Comparison of ENCODE assay signal across 14 cellular contexts in genomic region chr7:37150180-37150579, GRCh38.
A peak's percentile ranks its signal among the peaks of the same experiment; 100 is the strongest.
DNase-seq lines count a peak whose midpoint lies in the region; ATAC-seq and TF ChIP-seq lines count a peak whose summit lies in the region.
"Had no signal": no experiment of that assay in that cellular context is flagged by ENCODE, and none has a peak within 500 bp of the region (broad histone marks: within the 10 kb centered on the region; RNA-seq: fewer than 3 reads in every experiment).

No MANE protein-coding gene starts in this region.

- no peaks in the 10 kb centered on the region for H3K36me3 Mint-ChIP-seq in nephron (ENCODE audit: low read depth)

- H3K27ac Mint-ChIP-seq in nephron = peak overlapping the region in 2 of 3 experiments; percentile 10 to 32
- H3K27ac Mint-ChIP-seq: H9 had no signal

- no peak for ATAC-seq in HG02588 (IDR thresholded peaks at IDR 0.05; ENCODE audit: unreplicated experiment)

- peaks cover 9% of the 10 kb centered on the region for H3K9me3 Mint-ChIP-seq in nephron

- H3K4me3 Mint-ChIP-seq in nephron = no peak overlapping the region
- H3K4me3 Mint-ChIP-seq: H9 had no signal

- H3K4me1 Mint-ChIP-seq in nephron = peaks cover 8% of the 10 kb centered on the region

- H2AFZ ChIP-seq in OCI-LY3 (ENCODE audit: low read depth, low read length) = no peak overlapping the region
- H2AFZ ChIP-seq: PC-9 had no signal

- TF ChIP-seq CTCF in OCI-LY3 (IDR thresholded peaks at IDR 0.05; ENCODE audit: low read depth, low read length) (no peak), nephron (IDR thresholded peaks at IDR 0.05; ENCODE audit: unreplicated experiment in 3 of 3) (no peak)

- H3K9me3 ChIP-seq in OCI-LY3 (ENCODE audit: insufficient read depth, low read length) = no peaks in the 10 kb centered on the region
- H3K9me3 ChIP-seq: SJCRH30 had no signal

- no peaks in the 10 kb centered on the region for H3K27me3 ChIP-seq in OCI-LY3 (ENCODE audit: low read depth, low read length)
- H3K27me3 ChIP-seq: SJCRH30 had no signal

- peak overlapping the region; percentile 3; the same call in 1 of the 2 replicates for H3K4me2 ChIP-seq in OCI-LY3 (ENCODE audit: low read length)
- H3K4me2 ChIP-seq: PC-9 had no signal

- DNase-seq in left kidney (ENCODE audit: low read depth, low spot score) (peak; percentile 12), caudate nucleus (lab: John Stamatoyannopoulos, UW) (no peak)
- no peak for DNase-seq in activated CD8-positive, alpha-beta memory T cell treated with anti-CD3 and anti-CD28 coated beads for 24 hours
- DNase-seq: C1 segment of cervical spinal cord, H9, NCI-H1092 treated with DMSO at 0.1 percent for 48 hours, NCI-H2029 treated with DMSO at 0.1 percent for 48 hours, NCI-H2171, PC-9, SJCRH30 had no signal

- peaks cover 34% of the 10 kb centered on the region for H3K36me3 ChIP-seq in OCI-LY3 (replicated peaks; ENCODE audit: low read depth, low read length)

- peaks cover 36% of the 10 kb centered on the region for H4K20me1 ChIP-seq in OCI-LY3 (ENCODE audit: insufficient read depth, low read length)

- H3K9ac ChIP-seq in OCI-LY3 (ENCODE audit: low read length) = no peak overlapping the region

- H3K79me2 ChIP-seq in OCI-LY3 (ENCODE audit: low read length) = peaks cover 9% of the 10 kb centered on the region

- no peak overlapping the region for H3K27ac ChIP-seq in OCI-LY3 (ENCODE audit: low read length)
- peak overlapping the region; percentile 1 for H3K27ac ChIP-seq in cingulate gyrus (ENCODE audit: low read depth, low read length)
- H3K27ac ChIP-seq in caudate nucleus (ENCODE audit: low read depth, low read length) = no peak overlapping the region
- H3K27ac ChIP-seq: PC-9 had no signal

- H3K4me1 ChIP-seq in OCI-LY3 (ENCODE audit: low read length) = peaks cover 18% of the 10 kb centered on the region

- H3K27me3 Mint-ChIP-seq in nephron (ENCODE audit: low read depth) = no peaks in the 10 kb centered on the region

- H3K4me3 ChIP-seq in OCI-LY3 (ENCODE audit: low read length) = no peak overlapping the region
- H3K4me3 ChIP-seq: PC-9, SJCRH30 had no signal
